Comparison of ENCODE assay signal across 21 cellular contexts in the genomic region with DNA sequence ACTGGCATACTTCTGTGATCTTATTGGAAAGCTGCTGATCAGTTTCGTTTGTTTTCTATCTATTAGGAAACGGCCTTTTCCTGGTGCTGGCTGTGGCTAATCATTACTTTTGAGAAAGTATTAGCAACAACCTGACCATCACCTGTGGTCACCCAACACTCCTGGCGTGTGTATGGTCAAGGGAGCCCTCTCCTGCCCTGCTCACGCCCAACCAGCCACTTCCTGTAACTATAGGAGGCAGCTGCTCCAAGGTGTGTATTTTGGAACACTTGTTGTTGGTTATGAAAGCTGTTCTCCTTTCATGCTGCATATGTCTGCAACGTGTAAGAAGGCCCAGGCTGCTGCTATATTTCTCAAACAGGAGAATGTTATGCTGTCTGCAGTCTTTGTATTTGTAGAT.
"Had no signal": no experiment of that assay in that cellular context is flagged by ENCODE, and none has a peak within 500 bp of the region (broad histone marks: within the 10 kb centered on the region; RNA-seq: fewer than 3 reads in every experiment).

No MANE protein-coding gene starts in this region.

- H3K27me3 Mint-ChIP-seq: T-helper 17 cell had no signal

- H3K4me1 ChIP-seq: Peyer's patch, SJCRH30 had no signal

- H3K4me1 Mint-ChIP-seq: T-helper 17 cell had no signal

- DNase-seq: KBM-7; MV-4-11; NCI-H1048; NCI-H1105; NCI-H1417; NCI-H1436 treated with DMSO at 0.1 percent for 48 hours; NCI-H1694; NCI-H187 treated with DMSO at 0.1 percent for 48 hours; NCI-H2081 treated with DMSO at 0.1 percent for 48 hours; NCI-H2171 treated with DMSO at 0.1 percent for 48 hours; NCI-H345; NCI-H446 treated with DMSO at 0.1 percent for 48 hours; NCI-H524 treated with DMSO at 0.1 percent for 48 hours; NCI-H69; NK-92 treated with Interleukin-12 subunit alpha and Interleukin-12 subunit beta, amount 100 ng/mL, for 24 hours; PC-9; Peyer's patch; SHP77 treated with DMSO at 0.1 percent for 48 hours; SJCRH30; T-helper 1 cell; T-helper 17 cell had no signal

- H3K9me3 ChIP-seq: Peyer's patch, SJCRH30 had no signal

- H3K27me3 ChIP-seq: Peyer's patch, SJCRH30 had no signal

- H3K4me3 ChIP-seq: PC-9, Peyer's patch, SJCRH30 had no signal

- H3K36me3 ChIP-seq: Peyer's patch, SJCRH30 had no signal

- H3K27ac ChIP-seq: PC-9, Peyer's patch, SJCRH30 had no signal

- H3K27ac Mint-ChIP-seq: T-helper 17 cell had no signal

- H3K4me3 Mint-ChIP-seq: T-helper 17 cell had no signal
